ENCODE assay signal across 16 cellular contexts in genomic region chrX:120522820-120523219, GRCh38.
"Had no signal": no experiment of that assay in that cellular context is flagged by ENCODE, and none has a peak within 500 bp of the region (broad histone marks: within the 10 kb centered on the region; RNA-seq: fewer than 3 reads in every experiment).

No MANE protein-coding gene starts in this region.

- H3K27ac ChIP-seq: parathyroid adenoma, tibial artery had no signal

- H2AFZ ChIP-seq: parathyroid adenoma had no signal

- DNase-seq: activated CD4-positive, alpha-beta T cell treated with anti-CD3 and anti-CD28 coated beads for 1 hour; activated CD4-positive, alpha-beta T cell treated with anti-CD3 and anti-CD28 coated beads, Interleukin-2, amount 50 U/mL, for 4 hours; activated naive CD4-positive, alpha-beta T cell treated with anti-CD3 and anti-CD28 coated beads for 36 hours; activated naive CD8-positive, alpha-beta T cell treated with anti-CD3 and anti-CD28 coated beads, Interleukin-2, amount 50 U/mL, for 24 hours; aorta; hippocampal formation; naive B cell; stimulated activated CD4-positive, alpha-beta T cell treated with anti-CD3 and anti-CD28 coated beads, Interleukin-2, amount 100 ng/mL, for 48 hours; tibial artery had no signal

- H3K27ac Mint-ChIP-seq: activated naive CD4-positive, alpha-beta T cell treated with anti-CD3 and anti-CD28 coated beads for 36 hours; activated naive CD8-positive, alpha-beta T cell treated with anti-CD3 and anti-CD28 coated beads, Interleukin-2, amount 50 U/mL, for 24 hours; activated T-helper 17 cell treated with anti-CD3 and anti-CD28 coated beads, Interleukin-2, amount 50 U/mL, for 72 hours; stimulated activated memory B cell treated with anti-CD40 and anti-IgM and Interleukin-4, amounts not matched to agents 10 μg/mL and 1 μg/mL and 100 μg/mL, for 72 hours had no signal

- H3K9me3 ChIP-seq: tibial artery had no signal

- H3K4me1 Mint-ChIP-seq: activated naive CD8-positive, alpha-beta T cell treated with anti-CD3 and anti-CD28 coated beads, Interleukin-2, amount 50 U/mL, for 24 hours; activated T-helper 17 cell treated with anti-CD3 and anti-CD28 coated beads, Interleukin-2, amount 50 U/mL, for 72 hours had no signal

- H3K27me3 ChIP-seq: tibial artery had no signal

- H3K27me3 Mint-ChIP-seq: activated naive CD8-positive, alpha-beta T cell treated with anti-CD3 and anti-CD28 coated beads, Interleukin-2, amount 50 U/mL, for 24 hours; activated T-helper 17 cell treated with anti-CD3 and anti-CD28 coated beads, Interleukin-2, amount 50 U/mL, for 72 hours; naive B cell; stimulated activated memory B cell treated with anti-CD40 and anti-IgM and Interleukin-4, amounts not matched to agents 10 μg/mL and 1 μg/mL and 100 μg/mL, for 72 hours had no signal

- H3K9me3 Mint-ChIP-seq: activated naive CD8-positive, alpha-beta T cell treated with anti-CD3 and anti-CD28 coated beads, Interleukin-2, amount 50 U/mL, for 24 hours; activated T-helper 17 cell treated with anti-CD3 and anti-CD28 coated beads, Interleukin-2, amount 50 U/mL, for 72 hours had no signal

- ATAC-seq: activated naive CD8-positive, alpha-beta T cell treated with anti-CD3 and anti-CD28 coated beads, Interleukin-2, amount 50 U/mL, for 24 hours; activated T-helper 17 cell treated with anti-CD3 and anti-CD28 coated beads, Interleukin-2, amount 50 U/mL, for 72 hours; esophagus mucosa; left lobe of liver; stimulated activated memory B cell treated with anti-CD40 and anti-IgM and Interleukin-4, amounts not matched to agents 10 μg/mL and 1 μg/mL and 100 μg/mL, for 72 hours had no signal

- FAIRE-seq: endometrium, keratinocyte had no signal

- H3K4me1 ChIP-seq: parathyroid adenoma had no signal

- H3K4me3 Mint-ChIP-seq: activated naive CD4-positive, alpha-beta T cell treated with anti-CD3 and anti-CD28 coated beads for 36 hours; activated naive CD8-positive, alpha-beta T cell treated with anti-CD3 and anti-CD28 coated beads, Interleukin-2, amount 50 U/mL, for 24 hours; activated T-helper 17 cell treated with anti-CD3 and anti-CD28 coated beads, Interleukin-2, amount 50 U/mL, for 72 hours; naive B cell; stimulated activated memory B cell treated with anti-CD40 and anti-IgM and Interleukin-4, amounts not matched to agents 10 μg/mL and 1 μg/mL and 100 μg/mL, for 72 hours had no signal

- H3K4me3 ChIP-seq: tibial artery had no signal

- H3K79me2 ChIP-seq: parathyroid adenoma had no signal

- H3K9ac ChIP-seq: parathyroid adenoma had no signal
